In the genomic region with DNA sequence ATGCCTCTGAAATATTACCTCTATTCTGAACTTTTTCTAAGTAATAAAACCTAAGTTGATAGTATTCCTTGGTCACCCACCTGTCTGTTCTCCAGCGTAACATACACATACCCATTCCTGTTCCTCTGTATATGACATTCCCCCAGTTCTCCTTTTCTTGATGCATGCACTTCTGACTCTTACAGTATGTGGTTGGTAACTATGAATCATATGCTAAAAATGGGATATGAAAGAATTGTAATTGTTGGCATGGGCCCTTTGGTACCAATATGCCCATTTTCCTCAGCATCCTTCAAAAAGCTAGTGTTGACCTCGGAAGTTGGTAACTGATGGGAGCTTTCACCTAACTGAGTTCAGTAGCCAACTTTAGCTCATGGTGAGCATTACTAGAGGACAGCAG, we compare ENCODE assay signal across 8 cellular contexts.
DNase-seq lines count a peak whose midpoint lies in the region; ATAC-seq and TF ChIP-seq lines count a peak whose summit lies in the region.

No MANE protein-coding gene starts in this region.

- no peak overlapping the region for H4K8ac ChIP-seq in mesenchymal stem cell (ENCODE audit: low read length)

- H3K79me1 ChIP-seq in mesenchymal stem cell (replicated peaks; ENCODE audit: low read length, poor library complexity, severe bottlenecking) = peaks cover 22% of the 10 kb centered on the region

- H2AK5ac ChIP-seq in mesenchymal stem cell (ENCODE audit: low read length, severe bottlenecking) = no peak overlapping the region

- H3K9ac ChIP-seq in adipocyte (ENCODE audit: low read length) = peak overlapping the region; percentile 92
- H3K9ac ChIP-seq in mesenchymal stem cell (ENCODE audit: low read length) = peak overlapping the region; percentile 98

- H3K27me3 ChIP-seq in heart right ventricle (no peaks in the 10 kb centered on the region), adipocyte (replicated peaks; ENCODE audit: control insufficient read depth, insufficient read depth, low read length) (no peaks in the 10 kb centered on the region), mesenchymal stem cell (ENCODE audit: control insufficient read depth in 1 of 2, insufficient read depth in 1 of 2, low read length in 2 of 2) (no peaks in the 10 kb centered on the region), vagina (no peaks in the 10 kb centered on the region)

- peaks cover 22 to 100% (median 95%) of the 10 kb centered on the region in 9 donors for H3K4me1 ChIP-seq in heart right ventricle
- H3K4me1 ChIP-seq in adipocyte (ENCODE audit: control insufficient read depth, insufficient read depth, low read length) = peaks cover 62% of the 10 kb centered on the region
- H3K4me1 ChIP-seq in mesenchymal stem cell (ENCODE audit: control insufficient read depth, insufficient read depth, low read depth, low read length) = peaks cover 7% of the 10 kb centered on the region
- H3K4me1 ChIP-seq in vagina = peaks cover 84% of the 10 kb centered on the region

- H2BK5ac ChIP-seq in mesenchymal stem cell (ENCODE audit: low read depth, low read length, poor library complexity, severe bottlenecking) = no peak overlapping the region

- H3K4me2 ChIP-seq in mesenchymal stem cell (ENCODE audit: low read length, poor library complexity, severe bottlenecking) = no peak overlapping the region

- H2BK120ac ChIP-seq in mesenchymal stem cell (ENCODE audit: low read depth, low read length) = no peak overlapping the region

- H2BK12ac ChIP-seq in mesenchymal stem cell (ENCODE audit: low read length in 2 of 2) = no peak overlapping the region

- H3K9me3 ChIP-seq in heart right ventricle (no peaks in the 10 kb centered on the region), adipocyte (ENCODE audit: control insufficient read depth, low read length) (no peaks in the 10 kb centered on the region), mesenchymal stem cell (ENCODE audit: control insufficient read depth, low read length) (no peaks in the 10 kb centered on the region), vagina (no peaks in the 10 kb centered on the region)

- peaks cover 0 to 29% (median 0%) of the 10 kb centered on the region in 9 donors for H3K36me3 ChIP-seq in heart right ventricle
- peaks cover 6% of the 10 kb centered on the region for H3K36me3 ChIP-seq in adipocyte (ENCODE audit: control insufficient read depth, insufficient read depth, low read length, severe bottlenecking)
- H3K36me3 ChIP-seq in mesenchymal stem cell (ENCODE audit: control insufficient read depth in 1 of 2, insufficient read depth in 2 of 2, low read depth in 1 of 2, low read length in 2 of 2) = peaks cover 0 to 28% of the 10 kb centered on the region in 2 experiments
- peaks cover 0 to 3% of the 10 kb centered on the region in 2 donors for H3K36me3 ChIP-seq in vagina

- TF ChIP-seq CTCF in heart right ventricle (IDR thresholded peaks at IDR 0.05) (no peak), vagina (IDR thresholded peaks at IDR 0.05) (no peak)

- no peak overlapping the region for H3K18ac ChIP-seq in mesenchymal stem cell (ENCODE audit: low read depth in 1 of 2, low read length in 2 of 2)

- intact Hi-C loops in heart right ventricle (cut with DNase I) (loop anchor here in 6 of 10 donors (5.0 to 10.0 kb wide), 5 partner anchors 41 to 101 kb away; no protein-coding TSS in a partner anchor), cardiac septum (cut with DNase I) (loop anchor here (5.0 kb wide), 2 partner anchors 41 to 84 kb away; no protein-coding TSS in a partner anchor), vagina (cut with DNase I) (loop anchor here (5.0 kb wide), 1 partner anchor 99 kb away; no protein-coding TSS in a partner anchor)

- no peak overlapping the region for H3K4ac ChIP-seq in mesenchymal stem cell (ENCODE audit: low read depth in 1 of 2, low read length in 2 of 2)

- ATAC-seq in heart right ventricle = peak in 3 of 8 donors; percentile 13 to 21 (median 18)
- ATAC-seq in GM21737 (IDR thresholded peaks at IDR 0.05; ENCODE audit: unreplicated experiment) = no peak

- peak overlapping the region in 8 of 10 donors; percentile 8 to 63 (median 55) for H3K4me3 ChIP-seq in heart right ventricle
- peak overlapping the region; percentile 87 for H3K4me3 ChIP-seq in adipocyte (ENCODE audit: low read length)
- peak overlapping the region in 1 of 2 experiments; percentile 85 for H3K4me3 ChIP-seq in mesenchymal stem cell (ENCODE audit: insufficient read depth in 1 of 2, low read depth in 1 of 2, low read length in 2 of 2)
- H3K4me3 ChIP-seq in vagina = peak overlapping the region; percentile 14 to 56

- 44 to 57% methylated on average over 2 of the region's 2 CpGs for WGBS in heart right ventricle, 2 donors
- WGBS in mesenchymal stem cell = 95% methylated on average over 2 of the region's 2 CpGs

- DNase-seq in heart right ventricle = no peak
- DNase-seq in cardiac septum (ENCODE audit: low spot score) = no peak
- DNase-seq in adipocyte (ENCODE audit: low read depth) = peak; percentile 64
- DNase-seq in mesenchymal stem cell = peak; percentile 46
- no peak for DNase-seq in vagina (ENCODE audit: extremely low spot score in 2 of 2)
- DNase-seq in hepatic stellate cell (ENCODE audit: low spot score) = no peak
- DNase-seq in NCI-H524 (lab: John Stamatoyannopoulos, UW) = no peak

- no peak overlapping the region for H3K14ac ChIP-seq in mesenchymal stem cell (ENCODE audit: low read length in 2 of 2)

- H3K27ac ChIP-seq in heart right ventricle (peak overlapping the region; percentile 8 to 93 (median 76)), mesenchymal stem cell (ENCODE audit: low read length, poor library complexity, severe bottlenecking) (no peak overlapping the region), vagina (peak overlapping the region; percentile 52)

- H2AFZ ChIP-seq in mesenchymal stem cell (ENCODE audit: low read depth, low read length) = no peak overlapping the region

- no peak overlapping the region for H4K91ac ChIP-seq in mesenchymal stem cell (ENCODE audit: low read length)

- no peak overlapping the region for H3K23ac ChIP-seq in mesenchymal stem cell (ENCODE audit: low read length in 2 of 2)

- H2BK15ac ChIP-seq in mesenchymal stem cell (ENCODE audit: low read depth, poor library complexity, severe bottlenecking) = no peak overlapping the region

- no peak for TF ChIP-seq POLR2A in vagina (IDR thresholded peaks at IDR 0.05)

Comparison
In these comparisons a context has a peak if more than half of its experiments do, and no peak if none do; other contexts are left out.
1. DNase-seq: peak in adipocyte (single experiment) and mesenchymal stem cell (single experiment); none in heart right ventricle (0 of 2), cardiac septum (single experiment), vagina (0 of 2), hepatic stellate cell (single experiment) and NCI-H524 (0 of 2).